ENCODE assay signal across 8 cellular contexts in genomic region chr17:15260376-15261062, GRCh38. TPM values are rescaled to one million over a fixed set of nuclear protein-coding genes. Genes with fewer than 3 reads are reported as not detected.
DNase-seq lines count a peak whose midpoint lies in the region; ATAC-seq, FAIRE-seq and TF ChIP-seq lines count a peak whose summit lies in the region.

No MANE protein-coding gene starts in this region.

- H3K36me3 Mint-ChIP-seq in activated CD4-positive, alpha-beta memory T cell treated with anti-CD3 and anti-CD28 coated beads for 36 hours: no peaks in the 10 kb centered on the region

- no peak overlapping the region for H2BK15ac ChIP-seq in H1 (ENCODE audit: low read length)

- H3K14ac ChIP-seq in H1 (ENCODE audit: insufficient read length): no peak overlapping the region

- H3K27me3 Mint-ChIP-seq in activated CD4-positive, alpha-beta memory T cell treated with anti-CD3 and anti-CD28 coated beads for 36 hours: peaks cover 69% of the 10 kb centered on the region

- H3K27ac ChIP-seq in BLaER1: no peak overlapping the region
- no peak overlapping the region for H3K27ac ChIP-seq in H1 (ENCODE audit: low read depth, low read length)

- no peaks in the 10 kb centered on the region for H3K9me3 Mint-ChIP-seq in activated CD4-positive, alpha-beta memory T cell treated with anti-CD3 and anti-CD28 coated beads for 36 hours

- no peak overlapping the region for H3K56ac ChIP-seq in H1 (replicated peaks; ENCODE audit: insufficient read length, low read depth, low read length)

- H3K23me2 ChIP-seq in H1 (ENCODE audit: low read depth, low read length): peaks cover 22% of the 10 kb centered on the region

- POLR2A ChIA-PET in activated CD4-positive, alpha-beta memory T cell treated with anti-CD3 and anti-CD28 coated beads for 36 hours (lab: Charles Lee): interaction anchor here (0.6 kb wide), 1 partner anchor 12 kb away, joined by 3 read pairs; no protein-coding TSS in a partner anchor
- POLR2A ChIA-PET in H1 (lab: Charles Lee; ENCODE audit: partially characterized antibody): interaction anchor here (1.1 kb wide), 1 partner anchor 243 kb away, joined by 3 read pairs; no protein-coding TSS in a partner anchor

- peak; percentile 82 to 89 (median 84) for TF ChIP-seq CTCF in H1 (IDR thresholded peaks at IDR 0.05; ENCODE audit: control extremely low read depth in 1 of 3, insufficient read depth in 1 of 3, low read depth in 1 of 3, low read length in 3 of 3)

- H3K27ac Mint-ChIP-seq in activated CD4-positive, alpha-beta memory T cell treated with anti-CD3 and anti-CD28 coated beads for 36 hours: no peak overlapping the region

- H3K9ac ChIP-seq in BLaER1: peak overlapping the region; percentile 62
- no peak overlapping the region for H3K9ac ChIP-seq in H1 (replicated peaks in 1 of 4; ENCODE audit: extremely low read depth in 1 of 4, low read depth in 3 of 4, low read length in 3 of 4)

- H3K79me2 ChIP-seq in H1 (ENCODE audit: control insufficient read depth in 1 of 2, insufficient read depth in 2 of 2, low read length in 2 of 2): no peaks in the 10 kb centered on the region

- no peak for TF ChIP-seq POLR2A in H1 (IDR thresholded peaks at IDR 0.05; ENCODE audit: control extremely low read depth in 1 of 2, low read depth in 2 of 2, low read length in 2 of 2)

- peak overlapping the region; percentile 45; the same call in 1 of the 2 replicates for H4K8ac ChIP-seq in H1 (ENCODE audit: extremely low read depth, insufficient read depth, low read length)

- no peak for TF ChIP-seq EP300 in H1 (IDR thresholded peaks at IDR 0.05; ENCODE audit: borderline replicate concordance in 1 of 2, low read depth in 2 of 2, low read length in 2 of 2)

- H3K79me1 ChIP-seq in H1 (ENCODE audit: low read depth, low read length): no peaks in the 10 kb centered on the region

- peak overlapping the region; percentile 86; the same call in 1 of the 2 replicates for H2BK12ac ChIP-seq in H1 (ENCODE audit: low read depth, low read length)

- H3K4me3 ChIP-seq in BLaER1 (peak overlapping the region; percentile 69), H1 (ENCODE audit: extremely low read depth in 1 of 4, insufficient read depth in 2 of 4, low read depth in 3 of 4, low read length in 4 of 4) (peak overlapping the region; percentile 55 to 71 (median 65))

- H3K36me3 ChIP-seq in BLaER1: no peaks in the 10 kb centered on the region
- no peaks in the 10 kb centered on the region for H3K36me3 ChIP-seq in H1 (ENCODE audit: control insufficient read depth in 2 of 4, insufficient read depth in 4 of 4, low read length in 3 of 4)

- H2BK120ac ChIP-seq in H1 (replicated peaks; ENCODE audit: low read depth, low read length): no peak overlapping the region

- CTCF ChIA-PET in activated CD4-positive, alpha-beta memory T cell treated with anti-CD3 and anti-CD28 coated beads for 36 hours (lab: Charles Lee): interaction anchor here (2.5 to 4.7 kb wide), 2 partner anchors 242 to 243 kb away, joined by 11 to 84 read pairs; no protein-coding TSS in a partner anchor
- CTCF ChIA-PET in H1 (lab: Charles Lee; ENCODE audit: partially characterized antibody): interaction anchor here (0.7 to 7.3 kb wide), 16 partner anchors 9 to 246 kb away, joined by 3 to 87 read pairs (median 4); partner anchors contain the start of gene CDRT4

- DNase-seq in NCI-H2227 treated with DMSO at 0.1 percent for 48 hours (lab: John Stamatoyannopoulos, UW) (peak; percentile 30), H1 (ENCODE audit: low read depth in 1 of 2, low spot score in 2 of 2) (peak; percentile 47 to 92), medulla oblongata (ENCODE audit: extremely low spot score) (peak; percentile 90)
- peak; percentile 71 for DNase-seq in activated CD4-positive, alpha-beta memory T cell treated with anti-CD3 and anti-CD28 coated beads for 36 hours
- peak; percentile 51 to 52 for DNase-seq in stimulated activated CD4-positive, alpha-beta T cell treated with anti-CD3 and anti-CD28 coated beads, Interleukin-4, amount 100 ng/mL, for 48 hours (ENCODE audit: low read depth in 2 of 2)

- H3K23ac ChIP-seq in H1 (ENCODE audit: insufficient read length): no peak overlapping the region

- peaks cover 17% of the 10 kb centered on the region for H3K4me1 Mint-ChIP-seq in activated CD4-positive, alpha-beta memory T cell treated with anti-CD3 and anti-CD28 coated beads for 36 hours (ENCODE audit: low read depth)

- no peak for FAIRE-seq in H1 (lab: Jason Lieb, UNC)

- H3K4me2 ChIP-seq in BLaER1 (peak overlapping the region; percentile 89), H1 (ENCODE audit: insufficient read depth in 1 of 2, low read depth in 2 of 2, low read length in 2 of 2) (peak overlapping the region; percentile 56 to 100)

- TF ChIP-seq RAD21 in H1 (IDR thresholded peaks at IDR 0.05 in 1 of 2, conservative IDR thresholded peaks at IDR 0.05 in 1 of 2; ENCODE audit: low read depth in 2 of 2, low read length in 2 of 2): peak; percentile 78 to 95

- H2AFZ ChIP-seq in H1 (ENCODE audit: low read length): peak overlapping the region; percentile 87

- WGBS in H1 (ENCODE audit: extremely low coverage in 1 of 2, insufficient coverage in 1 of 2, insufficient read length in 1 of 2, insufficient replicate concordance in 2 of 2, low coverage in 1 of 2, low lambda C conversion rate in 2 of 2, missing lambda C conversion rate in 1 of 2), 2 experiments: 4% methylated on average over 48 of the region's 59 CpGs; no CpG with 5 or more reads in 1 of the 2 experiments

- no peak overlapping the region for H3K4ac ChIP-seq in H1 (replicated peaks; ENCODE audit: insufficient read length, low read depth, low read length)

- H3K4me1 ChIP-seq in BLaER1 (peaks cover 37% of the 10 kb centered on the region), H1 (replicated peaks in 1 of 4; ENCODE audit: control insufficient read depth in 3 of 4, insufficient read depth in 4 of 4, low read length in 3 of 4) (peaks cover 0 to 16% (median 4%) of the 10 kb centered on the region in 4 experiments; a peak in 5 of 7 replicates)

- H3K9me3 ChIP-seq in BLaER1: no peaks in the 10 kb centered on the region
- H3K9me3 ChIP-seq in H1 (ENCODE audit: insufficient read depth in 2 of 2, low read depth in 1 of 2, low read length in 1 of 2): no peaks in the 10 kb centered on the region

- H3K18ac ChIP-seq in H1 (ENCODE audit: extremely low read depth, low read length): no peak overlapping the region

- no peak overlapping the region for H2AK5ac ChIP-seq in H1 (ENCODE audit: low read depth, low read length)

- no peak overlapping the region for H2BK20ac ChIP-seq in H1 (ENCODE audit: low read length)

- peak overlapping the region; percentile 75 for H4K91ac ChIP-seq in H1 (replicated peaks; ENCODE audit: insufficient read length, low read length)

- no peaks in the 10 kb centered on the region for H4K20me1 ChIP-seq in BLaER1
- H4K20me1 ChIP-seq in H1 (replicated peaks in 1 of 2; ENCODE audit: control insufficient read depth in 1 of 2, insufficient read depth in 2 of 2, low read length in 2 of 2): peaks cover 0 to 4% of the 10 kb centered on the region in 2 experiments

- H3K4me3 Mint-ChIP-seq in activated CD4-positive, alpha-beta memory T cell treated with anti-CD3 and anti-CD28 coated beads for 36 hours: peak overlapping the region; percentile 71

- no peak overlapping the region for H2BK5ac ChIP-seq in H1 (ENCODE audit: low read depth, low read length)

- ATAC-seq in GM21367 (IDR thresholded peaks at IDR 0.05; ENCODE audit: unreplicated experiment) (peak; percentile 63), GM18511 (IDR thresholded peaks at IDR 0.05; ENCODE audit: unreplicated experiment) (no peak)

- no peak overlapping the region for H4K5ac ChIP-seq in H1 (ENCODE audit: insufficient read length, low read depth, low read length)

- intact Hi-C loops in activated CD4-positive, alpha-beta memory T cell treated with anti-CD3 and anti-CD28 coated beads for 36 hours (cut with micrococcal nuclease): loop anchor here (1.0 to 5.0 kb wide), 2 partner anchors 242 to 737 kb away; partner anchors contain the start of genes TTC19 and ZSWIM7

- H3K27me3 ChIP-seq in BLaER1 (peaks cover 40% of the 10 kb centered on the region), H1 (replicated peaks in 1 of 4; ENCODE audit: control insufficient read depth in 3 of 4, extremely low read depth in 1 of 4, insufficient read depth in 3 of 4, low read length in 3 of 4) (peaks cover 42 to 78% (median 68%) of the 10 kb centered on the region in 4 experiments)

TF ChIP-seq in H1, 55 proteins besides CTCF, POLR2A, EP300 and RAD21 (continues in another document):
- no peak for TF ChIP-seq SAP30 (IDR thresholded peaks at IDR 0.05; ENCODE audit: insufficient read depth, insufficient replicate concordance, low read length)
- TF ChIP-seq SIRT6 (IDR thresholded peaks at IDR 0.05; ENCODE audit: low read length): no peak
- no peak for TF ChIP-seq SIX5 (IDR thresholded peaks at IDR 0.05; ENCODE audit: low read depth, low read length)
- no peak for TF ChIP-seq JUN (IDR thresholded peaks at IDR 0.05; ENCODE audit: low read depth, low read length)
- TF ChIP-seq SRF (IDR thresholded peaks at IDR 0.05; ENCODE audit: low read depth, low read length): no peak
- no peak for TF ChIP-seq HDAC6 (IDR thresholded peaks at IDR 0.05; ENCODE audit: low read depth, low read length)
- no peak for TF ChIP-seq BACH1 (IDR thresholded peaks at IDR 0.05; ENCODE audit: low read length)
- TF ChIP-seq SP2 (IDR thresholded peaks at IDR 0.05; ENCODE audit: low read length): no peak
- TF ChIP-seq USF2 (IDR thresholded peaks at IDR 0.05; ENCODE audit: low read length): no peak
- TF ChIP-seq CHD2 (IDR thresholded peaks at IDR 0.05; ENCODE audit: low read length): no peak
- no peak for TF ChIP-seq EGR1 (IDR thresholded peaks at IDR 0.05; ENCODE audit: borderline replicate concordance, low read depth, low read length)
- no peak for TF ChIP-seq POLR2AphosphoS5 (IDR thresholded peaks at IDR 0.05; ENCODE audit: low read depth, low read length)

RNA-seq across cellular contexts. Expression of gene PMP22, which starts 4.6 kb away (rescaled TPM):
- total RNA-seq in activated CD4-positive, alpha-beta memory T cell treated with anti-CD3 and anti-CD28 coated beads for 36 hours: not detected
- total RNA-seq in H1 (2021; fragmentation: NEBNext Ultra II Directional; extraction: Animal tissue kit (Norgen Biotek cat#: 25700)): 0.84 and 0.86 TPM in 2 replicates
- 4.6 and 4.9 TPM in 2 replicates for polyA plus RNA-seq in H1 (2011; rRNA removed)
- polyA plus RNA-seq in H1 (2011; cell fraction: cytosol; rRNA removed): 2.8 TPM
- 4.6 TPM for polyA plus RNA-seq in H1 (2011; cell fraction: nucleus; rRNA removed)
- 2.2 to 3.2 TPM (median 2.8 TPM) in 4 replicates for polyA plus RNA-seq in H1 (2012, experiment 1 of 2)
- polyA plus RNA-seq in H1 (2012, experiment 2 of 2): 1.4 TPM
- polyA plus RNA-seq in H1 (2013, experiment 1 of 2): 2.4 TPM
- 2.6 TPM for polyA plus RNA-seq in H1 (2013, experiment 2 of 2)
- 8.4 and 11.0 TPM in 2 replicates for polyA minus RNA-seq in H1 (2011; rRNA and poly(A)+ RNA removed)
- 1.5 TPM for polyA minus RNA-seq in H1 (2011; cell fraction: cytosol; rRNA and poly(A)+ RNA removed)
- 3.1 TPM for polyA minus RNA-seq in H1 (2011; cell fraction: nucleus; rRNA and poly(A)+ RNA removed)

Comparison
In these comparisons a context has a peak if more than half of its experiments do, and no peak if none do; other contexts are left out.
1. DNase-seq: peak in every context shown above with its lines; median percentile 90 in medulla oblongata; 71 in activated CD4-positive, alpha-beta memory T cell treated with anti-CD3 and anti-CD28 coated beads for 36 hours; 70 in H1; 52 in stimulated activated CD4-positive, alpha-beta T cell treated with anti-CD3 and anti-CD28 coated beads, Interleukin-4, amount 100 ng/mL, for 48 hours; 30 in NCI-H2227 treated with DMSO at 0.1 percent for 48 hours.